Comparison of ENCODE assay signal across 9 cellular contexts in the genomic region with DNA sequence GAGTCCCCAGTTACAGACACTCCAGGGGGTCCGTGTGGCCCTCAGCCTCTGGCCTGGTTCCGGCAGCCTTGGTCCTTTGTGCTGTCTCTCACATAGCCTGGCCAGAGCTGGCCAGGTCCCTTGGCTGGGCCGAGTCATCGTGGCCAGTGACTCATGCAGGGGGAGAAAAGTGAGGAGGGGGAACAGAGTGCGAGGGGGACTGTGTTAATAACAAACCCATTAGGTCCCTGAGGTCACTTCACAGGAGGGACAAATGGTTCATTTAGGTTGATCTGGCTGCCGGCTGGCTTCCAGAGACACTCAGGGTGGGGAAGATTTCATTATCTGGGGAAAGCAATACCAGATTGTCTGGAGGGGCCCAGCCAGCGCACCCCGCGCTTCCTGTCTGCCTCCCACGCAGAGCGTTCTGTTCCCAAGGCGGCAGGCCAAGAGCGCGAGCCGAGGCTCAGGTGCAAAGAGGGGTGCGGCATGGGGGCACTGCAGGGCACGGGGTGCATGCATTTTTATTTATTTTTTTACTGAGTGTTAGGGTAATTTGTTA.
DNase-seq lines count a peak whose midpoint lies in the region; ATAC-seq and TF ChIP-seq lines count a peak whose summit lies in the region.
"Had no signal": no experiment of that assay in that cellular context is flagged by ENCODE, and none has a peak within 500 bp of the region (broad histone marks: within the 10 kb centered on the region; RNA-seq: fewer than 3 reads in every experiment).

No MANE protein-coding gene starts in this region.

- no peak overlapping the region for H2BK5ac ChIP-seq in mesenchymal stem cell (ENCODE audit: low read depth, low read length, poor library complexity, severe bottlenecking)

- peak; percentile 77 for DNase-seq in activated effector memory CD4-positive, alpha-beta T cell treated with anti-CD3 and anti-CD28 coated beads, Interleukin-2, amount 50 U/mL, for 16 hours
- DNase-seq in activated effector memory CD4-positive, alpha-beta T cell treated with Interleukin-2 at 50 U/mL for 16 hours: no peak
- DNase-seq in brain microvascular endothelial cell (no peak), mesenchymal stem cell (peak; percentile 74), uterus (peak; percentile 75)
- DNase-seq: upper lobe of left lung had no signal

- H2BK15ac ChIP-seq in mesenchymal stem cell (ENCODE audit: low read depth, poor library complexity, severe bottlenecking): peak overlapping the region; percentile 76

- H3K18ac ChIP-seq in mesenchymal stem cell (ENCODE audit: low read depth in 1 of 2, low read length in 2 of 2): peak overlapping the region; percentile 52 to 89

- H2AK5ac ChIP-seq in mesenchymal stem cell (ENCODE audit: low read length, severe bottlenecking): peak overlapping the region; percentile 77

- H2AFZ ChIP-seq in mesenchymal stem cell (ENCODE audit: low read depth, low read length): no peak overlapping the region

- H3K9ac ChIP-seq in mesenchymal stem cell (ENCODE audit: low read length): peak overlapping the region; percentile 58

- no peak overlapping the region for H3K4me2 ChIP-seq in mesenchymal stem cell (ENCODE audit: low read length, poor library complexity, severe bottlenecking)

- H3K27me3 ChIP-seq in brain microvascular endothelial cell (replicated peaks) (no peaks in the 10 kb centered on the region), mesenchymal stem cell (ENCODE audit: control insufficient read depth in 1 of 2, insufficient read depth in 1 of 2, low read length in 2 of 2) (no peaks in the 10 kb centered on the region), uterus (no peaks in the 10 kb centered on the region)
- H3K27me3 ChIP-seq: upper lobe of left lung had no signal

- peaks cover 18% of the 10 kb centered on the region for H3K79me1 ChIP-seq in mesenchymal stem cell (replicated peaks; ENCODE audit: low read length, poor library complexity, severe bottlenecking)

- intact Hi-C loops in uterus (cut with DNase I; ENCODE audit: low total_unique reads): loop anchor here (5.0 kb wide), 1 partner anchor 733 kb away; no protein-coding TSS in a partner anchor

- H3K4me3 ChIP-seq in brain microvascular endothelial cell (ENCODE audit: low read depth, low read length) (no peak overlapping the region), mesenchymal stem cell (ENCODE audit: insufficient read depth in 1 of 2, low read depth in 1 of 2, low read length in 2 of 2) (no peak overlapping the region), uterus (no peak overlapping the region)
- H3K4me3 ChIP-seq: upper lobe of left lung had no signal

- H4K91ac ChIP-seq in mesenchymal stem cell (ENCODE audit: low read length): peak overlapping the region; percentile 75

- in situ Hi-C loops in brain microvascular endothelial cell (cut with HindIII; ENCODE audit: low pct_ligation_motif_present, low sequenced_read_pairs): no loop called here

- H3K27ac ChIP-seq in brain microvascular endothelial cell (peak overlapping the region; percentile 31), mesenchymal stem cell (ENCODE audit: low read length, poor library complexity, severe bottlenecking) (peak overlapping the region; percentile 36), uterus (peak overlapping the region; percentile 74 to 76)
- H3K27ac ChIP-seq: upper lobe of left lung had no signal

- ATAC-seq in HG03378 (IDR thresholded peaks at IDR 0.05; ENCODE audit: unreplicated experiment) (no peak), HG03460 (IDR thresholded peaks at IDR 0.05; ENCODE audit: unreplicated experiment) (no peak), GM21576 (IDR thresholded peaks at IDR 0.05; ENCODE audit: unreplicated experiment) (no peak)

- H4K8ac ChIP-seq in mesenchymal stem cell (ENCODE audit: low read length): peak overlapping the region; percentile 53

- TF ChIP-seq CTCF in brain microvascular endothelial cell (IDR thresholded peaks at IDR 0.05; ENCODE audit: low read depth, low read length, missing control alignments) (no peak), uterus (IDR thresholded peaks at IDR 0.05) (no peak)

- no peak overlapping the region for H3K23ac ChIP-seq in mesenchymal stem cell (ENCODE audit: low read length in 2 of 2)

- no peaks in the 10 kb centered on the region for H3K9me3 ChIP-seq in mesenchymal stem cell (ENCODE audit: control insufficient read depth, low read length)
- H3K9me3 ChIP-seq in uterus: no peaks in the 10 kb centered on the region
- H3K9me3 ChIP-seq: upper lobe of left lung had no signal

- 38% methylated on average over 17 of the region's 17 CpGs for whole genome bisulfite sequencing in mesenchymal stem cell

- peaks cover 47% of the 10 kb centered on the region for H3K4me1 ChIP-seq in mesenchymal stem cell (ENCODE audit: control insufficient read depth, insufficient read depth, low read depth, low read length)
- peaks cover 18 to 23% of the 10 kb centered on the region in 2 donors for H3K4me1 ChIP-seq in uterus

- peak overlapping the region; percentile 70 to 83 for H2BK12ac ChIP-seq in mesenchymal stem cell (ENCODE audit: low read length in 2 of 2)

- H3K4ac ChIP-seq in mesenchymal stem cell (ENCODE audit: low read depth in 1 of 2, low read length in 2 of 2): peak overlapping the region; percentile 0 to 41

- peak overlapping the region in 1 of 2 experiments; percentile 82 for H3K14ac ChIP-seq in mesenchymal stem cell (ENCODE audit: low read length in 2 of 2)

- no peaks in the 10 kb centered on the region for H3K36me3 ChIP-seq in brain microvascular endothelial cell (replicated peaks)
- H3K36me3 ChIP-seq in mesenchymal stem cell (ENCODE audit: control insufficient read depth in 1 of 2, insufficient read depth in 2 of 2, low read depth in 1 of 2, low read length in 2 of 2): peaks cover 3 to 16% of the 10 kb centered on the region in 2 experiments
- no peaks in the 10 kb centered on the region for H3K36me3 ChIP-seq in uterus
- H3K36me3 ChIP-seq: upper lobe of left lung had no signal

- peak overlapping the region; percentile 51 for H2BK120ac ChIP-seq in mesenchymal stem cell (ENCODE audit: low read depth, low read length)

- TF ChIP-seq POLR2A in uterus (IDR thresholded peaks at IDR 0.05): no peak

Comparison
In these comparisons a context has a peak if more than half of its experiments do, and no peak if none do; other contexts are left out.
1. DNase-seq: peak in activated effector memory CD4-positive, alpha-beta T cell treated with anti-CD3 and anti-CD28 coated beads, Interleukin-2, amount 50 U/mL, for 16 hours (single experiment), mesenchymal stem cell (single experiment) and uterus (2 of 2); none in activated effector memory CD4-positive, alpha-beta T cell treated with Interleukin-2 at 50 U/mL for 16 hours (single experiment) and brain microvascular endothelial cell (single experiment).
2. Peak in every context shown above with its lines, with median percentiles within 50 percentile points of each other: H3K27ac ChIP-seq.